ENCODE assay signal across 1 cellular context in genomic region chr3:195850857-195851531, GRCh38.
TF ChIP-seq lines count a peak whose summit lies in the region.

No MANE protein-coding gene starts in this region.

TF ChIP-seq in K562, 482 proteins besides CTCF, POLR2A, EP300 and RAD21 (continued from another document and continues in another):
- TF ChIP-seq SMAD3 (CRISPR knock-in tag; conservative IDR thresholded peaks at IDR 0.05) = peak; percentile 32; the same call in 1 of the 2 replicates
- TF ChIP-seq THRB (CRISPR knock-in tag; conservative IDR thresholded peaks at IDR 0.05) = 0 out of 2 replicates have a peak, but pooled peaks have one; percentile 47
- no peak for TF ChIP-seq SP2 (IDR thresholded peaks at IDR 0.05; ENCODE audit: extremely low read depth, low read depth, low read length, poor library complexity, severe bottlenecking)
- peak; percentile 93 for TF ChIP-seq CC2D1A (IDR thresholded peaks at IDR 0.05)
- TF ChIP-seq RB1 (IDR thresholded peaks at IDR 0.05; ENCODE audit: low read depth) = peak; percentile 88
- TF ChIP-seq RBM39 (optimal IDR thresholded peaks at IDR 0.05; ENCODE audit: low read depth, low read length) = peak; percentile 59
- TF ChIP-seq ZBTB33 (CRISPR knock-in tag; IDR thresholded peaks at IDR 0.05) = peak; percentile 92
- peak; percentile 19 for TF ChIP-seq CTCFL (IDR thresholded peaks at IDR 0.05; ENCODE audit: borderline replicate concordance, insufficient read depth, low read depth, low read length, poor library complexity, severe bottlenecking)
- TF ChIP-seq MTA3 (IDR thresholded peaks at IDR 0.05; ENCODE audit: borderline replicate concordance) = peak; percentile 60; the same call in 1 of the 2 replicates
- no peak for TF ChIP-seq RERE (CRISPR knock-in tag; IDR thresholded peaks at IDR 0.05; ENCODE audit: borderline replicate concordance)
- TF ChIP-seq DIDO1 (tag; IDR thresholded peaks at IDR 0.05; ENCODE audit: low read depth) = no peak
- peak; percentile 66; the same call in 1 of the 2 replicates for TF ChIP-seq CHAMP1 (IDR thresholded peaks at IDR 0.05)
- TF ChIP-seq ZBTB43 (CRISPR knock-in tag; IDR thresholded peaks at IDR 0.05) = no peak
- TF ChIP-seq POLR2AphosphoS5 (IDR thresholded peaks at IDR 0.05; ENCODE audit: control insufficient read depth, insufficient read depth, low read depth, low read length) = 0 out of 2 replicates have a peak, but pooled peaks have one; percentile 24
- TF ChIP-seq BCOR (IDR thresholded peaks at IDR 0.05) = peak; percentile 50; the same call in 1 of the 2 replicates
- TF ChIP-seq ZBTB2 (IDR thresholded peaks at IDR 0.05) = peak; percentile 39; the same call in 1 of the 2 replicates
- peak in 1 of 2 experiments; percentile 27 for TF ChIP-seq E2F6 (IDR thresholded peaks at IDR 0.05; ENCODE audit: borderline replicate concordance in 1 of 2, extremely low read depth in 1 of 2, insufficient read depth in 1 of 2, insufficient read length in 1 of 2, low read depth in 1 of 2, low read length in 1 of 2, poor library complexity in 1 of 2, severe bottlenecking in 1 of 2)
- TF ChIP-seq ATF7 (IDR thresholded peaks at IDR 0.05) = peak; percentile 67; the same call in 1 of the 2 replicates
- 0 out of 2 replicates have a peak, but pooled peaks have one; percentile 23 for TF ChIP-seq ZNF395 (CRISPR knock-in tag; IDR thresholded peaks at IDR 0.05)
- TF ChIP-seq ARNT (IDR thresholded peaks at IDR 0.05) = peak in 1 of 2 experiments; percentile 71; a peak in 1 of 4 replicates
- 0 out of 2 replicates have a peak, but pooled peaks have one; percentile 34 for TF ChIP-seq CGGBP1 (CRISPR knock-in tag; IDR thresholded peaks at IDR 0.05)
- TF ChIP-seq NONO (IDR thresholded peaks at IDR 0.05; ENCODE audit: low read depth in 2 of 2, low read length in 1 of 2) = peak in 1 of 2 experiments; percentile 56; a peak in 1 of 4 replicates
- TF ChIP-seq BHLHE40 (IDR thresholded peaks at IDR 0.05; ENCODE audit: low read length) = peak; percentile 54; the same call in 1 of the 2 replicates
- peak; percentile 52; the same call in 1 of the 2 replicates for TF ChIP-seq KLF13 (tag; IDR thresholded peaks at IDR 0.05; ENCODE audit: borderline replicate concordance, low read depth)
- peak; percentile 26 for TF ChIP-seq MEIS2 (IDR thresholded peaks at IDR 0.05; ENCODE audit: partially characterized antibody)
- peak; percentile 73 for TF ChIP-seq NR2C2 (CRISPR knock-in tag; IDR thresholded peaks at IDR 0.05)
- TF ChIP-seq NR2C2 (tag; IDR thresholded peaks at IDR 0.05) = no peak
- peak; percentile 76; the same call in 1 of the 2 replicates for TF ChIP-seq TARDBP (IDR thresholded peaks at IDR 0.05)
- no peak for TF ChIP-seq ATF3 (IDR thresholded peaks at IDR 0.05)
- TF ChIP-seq ATF3 (CRISPR knock-in tag; conservative IDR thresholded peaks at IDR 0.05) = peak; percentile 73; the same call in 1 of the 2 replicates
- no peak for TF ChIP-seq RAD51 (IDR thresholded peaks at IDR 0.05; ENCODE audit: borderline replicate concordance, low read depth)
- no peak for TF ChIP-seq IRF1 (CRISPR knock-in tag; IDR thresholded peaks at IDR 0.05; ENCODE audit: borderline replicate concordance)
